8 cellular contexts compared by ENCODE assay signal in genomic region chr15:83207622-83208356, GRCh38. TPM values are rescaled to one million over a fixed set of nuclear protein-coding genes. Genes with fewer than 3 reads are reported as not detected.
A peak's percentile ranks its signal among the peaks of the same experiment; 100 is the strongest.
DNase-seq lines count a peak whose midpoint lies in the region; ATAC-seq and TF ChIP-seq lines count a peak whose summit lies in the region.

TSS of gene HDGFL3 (minus strand) at chr15:83207823. CDS start at chr15:83207414, 409 bp downstream.

- TF ChIP-seq CTCF in C4-2B (conservative IDR thresholded peaks at IDR 0.05) (0 out of 2 replicates have a peak, but pooled peaks have one; percentile 16), WI38 (IDR thresholded peaks at IDR 0.05; ENCODE audit: low read depth, low read length) (no peak), dorsolateral prefrontal cortex (IDR thresholded peaks at IDR 0.05 in 54 of 56, conservative IDR thresholded peaks at IDR 0.05 in 2 of 56; ENCODE audit: low read depth in 1 of 56, partially characterized antibody in 56 of 56) (peak in 3 of 56 donors; percentile 8 to 13 (median 12))

- H3K36me3 ChIP-seq in MG63 = no peaks in the 10 kb centered on the region

- DNase-seq in MG63 = peak; percentile 74
- peak; percentile 39 to 78 (median 62) for DNase-seq in dorsolateral prefrontal cortex
- no peak for DNase-seq in left lobe of liver (ENCODE audit: low spot score)
- DNase-seq in stimulated activated CD4-positive, alpha-beta T cell treated with anti-CD3 and anti-CD28 coated beads, Interleukin-4, amount 100 ng/mL, for 4 hours = peak; percentile 9 to 27

- H3K27me3 ChIP-seq in MG63 = no peaks in the 10 kb centered on the region
- no peaks in the 10 kb centered on the region for H3K27me3 ChIP-seq in dorsolateral prefrontal cortex

- peak within 1 kb of the TSS; percentile 78 for H3K4me3 ChIP-seq in MG63
- peak within 1 kb of the TSS; percentile 69 for H3K4me3 ChIP-seq in WI38 (ENCODE audit: low read depth, low read length)
- peak within 1 kb of the TSS; percentile 61 to 96 (median 86) for H3K4me3 ChIP-seq in dorsolateral prefrontal cortex

- H3K27ac ChIP-seq in C4-2B (peak within 1 kb of the TSS; percentile 56), dorsolateral prefrontal cortex (peak within 1 kb of the TSS in 58 of 59 donors; percentile 46 to 95 (median 87))

- intact Hi-C loops in dorsolateral prefrontal cortex (cut with DNase I) = loop anchor here (1.0 to 5.0 kb wide), 5 partner anchors 140 to 196 kb away; partner anchors contain the start of genes BTBD1 (in 2 of the 2) and C15orf40 (in 2 of the 2)

- ATAC-seq in GM19397 (IDR thresholded peaks at IDR 0.05; ENCODE audit: unreplicated experiment) (peak; percentile 50), left lobe of liver (peak; percentile 73), GM19023 (IDR thresholded peaks at IDR 0.05; ENCODE audit: unreplicated experiment) (no peak)

- H3K9me3 ChIP-seq in MG63 = no peaks in the 10 kb centered on the region

RNA-seq across cellular contexts. Expression of gene HDGFL3, which starts in this region (rescaled TPM):
- 24.9 and 42.7 TPM in 2 replicates for total RNA-seq in MG63 (2014; rRNA removed; shearing (Covaris generic); ENCODE audit: low replicate concordance)
- total RNA-seq in dorsolateral prefrontal cortex (100 to 1,000 TPM in 93 of 120 experiments, 10 to 100 TPM in 27; 80.3 to 166 (median 119) TPM), left lobe of liver (1.4 TPM)

Comparison
In these comparisons a context has a peak if more than half of its experiments do, and no peak if none do; other contexts are left out.
1. RNA of gene HDGFL3 (total RNA-seq): 80.3 to 166 TPM in dorsolateral prefrontal cortex and 24.9 to 42.7 TPM in MG63; 1.4 TPM in left lobe of liver (single experiment); every median in the first group is over 10 times any median in the second.
2. Peak in every context shown above with its lines, with median percentiles within 50 percentile points of each other: H3K4me3 ChIP-seq.